Comparison of ENCODE assay signal across 8 cellular contexts in genomic region chr17:38824899-38825761, GRCh38. TPM values are rescaled to one million over a fixed set of nuclear protein-coding genes. Genes with fewer than 3 reads are reported as not detected.
DNase-seq lines count a peak whose midpoint lies in the region; ATAC-seq and TF ChIP-seq lines count a peak whose summit lies in the region.

Gene CWC25, minus strand, starts transcription at chr17:38825321. Its CDS starts 138 bp downstream, at chr17:38825183.

- H2AFZ ChIP-seq in OCI-LY1 (ENCODE audit: low read length): no peak within 1 kb of the TSS

- H3K79me2 ChIP-seq in OCI-LY1 (ENCODE audit: insufficient read depth, low read length): peaks cover 19% of the 10 kb centered on the region

- no peaks in the 10 kb centered on the region for H4K20me1 ChIP-seq in OCI-LY1 (ENCODE audit: insufficient read depth, low read length)

- H3K9me3 Mint-ChIP-seq in endothelial cell (ENCODE audit: unreplicated experiment) (no peaks in the 10 kb centered on the region), mesothelial cell of epicardium (no peaks in the 10 kb centered on the region)

- DNase-seq in COLO668 (lab: John Stamatoyannopoulos, UW; ENCODE audit: unreplicated experiment): peak; percentile 80
- peak; percentile 77 for DNase-seq in HuH-7 (ENCODE audit: low spot score)
- DNase-seq in activated CD8-positive, alpha-beta memory T cell treated with anti-CD3 and anti-CD28 coated beads, Interleukin-2, amount 50 U/mL, for 4 hours: peak; percentile 94
- peak; percentile 97 for DNase-seq in endothelial cell (ENCODE audit: low spot score)
- peak; percentile 90 to 99 for DNase-seq in mesothelial cell of epicardium (ENCODE audit: low spot score in 2 of 2, unreplicated experiment in 2 of 2)
- DNase-seq in stimulated activated CD8-positive, alpha-beta memory T cell treated with anti-CD3 and anti-CD28 coated beads, Interleukin-15, amount 100 ng/mL, for 4 hours (ENCODE audit: low read depth in 2 of 2): peak; percentile 88 to 91

- H3K27ac ChIP-seq in OCI-LY1 (ENCODE audit: low read depth, low read length, poor library complexity, severe bottlenecking): peak within 1 kb of the TSS; percentile 76

- H3K27ac Mint-ChIP-seq in endothelial cell (ENCODE audit: unreplicated experiment) (peak within 1 kb of the TSS; percentile 99), mesothelial cell of epicardium (peak within 1 kb of the TSS; percentile 100)

- TF ChIP-seq CTCF in OCI-LY1 (IDR thresholded peaks at IDR 0.05; ENCODE audit: low read length) (no peak), endothelial cell (IDR thresholded peaks at IDR 0.05; ENCODE audit: unreplicated experiment) (no peak), mesothelial cell of epicardium (IDR thresholded peaks at IDR 0.05; ENCODE audit: unreplicated experiment) (no peak)

- no peaks in the 10 kb centered on the region for H3F3A ChIP-seq in OCI-LY1 (ENCODE audit: insufficient read depth, low read length)

- H3K4me3 Mint-ChIP-seq in endothelial cell (ENCODE audit: unreplicated experiment) (peak within 1 kb of the TSS; percentile 95), mesothelial cell of epicardium (peak within 1 kb of the TSS; percentile 92)

- peak within 1 kb of the TSS; percentile 68 for H3K4me2 ChIP-seq in OCI-LY1 (ENCODE audit: low read length)

- H3K4me1 Mint-ChIP-seq in endothelial cell (ENCODE audit: unreplicated experiment) (peaks cover 28% of the 10 kb centered on the region), mesothelial cell of epicardium (peaks cover 19% of the 10 kb centered on the region)

- ATAC-seq in GM21390 (IDR thresholded peaks at IDR 0.05; ENCODE audit: unreplicated experiment): peak; percentile 78

- peak within 1 kb of the TSS; percentile 88 for H3K4me3 ChIP-seq in OCI-LY1 (ENCODE audit: low read depth, low read length, poor library complexity, severe bottlenecking)

- peaks cover 19% of the 10 kb centered on the region for H3K4me1 ChIP-seq in OCI-LY1 (ENCODE audit: insufficient read depth, low read length, severe bottlenecking)

- no peaks in the 10 kb centered on the region for H3K9me2 ChIP-seq in OCI-LY1 (ENCODE audit: low read depth, low read length)

- no peaks in the 10 kb centered on the region for H3K9me3 ChIP-seq in OCI-LY1 (ENCODE audit: low read length)

- no peaks in the 10 kb centered on the region for H3K27me3 ChIP-seq in OCI-LY1 (ENCODE audit: insufficient read depth, low read length)

- peak within 1 kb of the TSS; percentile 68 for H3K9ac ChIP-seq in OCI-LY1 (ENCODE audit: low read length)

- H3K36me3 Mint-ChIP-seq in endothelial cell (ENCODE audit: low read depth, unreplicated experiment) (peaks cover 15% of the 10 kb centered on the region), mesothelial cell of epicardium (peaks cover 3% of the 10 kb centered on the region)

- H3K36me3 ChIP-seq in OCI-LY1 (ENCODE audit: insufficient read depth, low read length): peaks cover 8% of the 10 kb centered on the region

- H3K27me3 Mint-ChIP-seq in endothelial cell (ENCODE audit: unreplicated experiment) (peaks cover 23% of the 10 kb centered on the region), mesothelial cell of epicardium (ENCODE audit: low read depth) (peaks cover 3% of the 10 kb centered on the region)

RNA-seq across cellular contexts. Expression of gene CWC25, which starts in this region (rescaled TPM):
- total RNA-seq in endothelial cell (ENCODE audit: unreplicated experiment): 18.1 TPM
- total RNA-seq in mesothelial cell of epicardium: 19.5 to 20.9 TPM (median 20.5 TPM) in 3 replicates

Comparison
In these comparisons a context has a peak if more than half of its experiments do, and no peak if none do; other contexts are left out.
1. Peak in every context shown above with its lines: DNase-seq, ATAC-seq, H3K4me3 ChIP-seq and H3K27ac ChIP-seq.